Comparison of ENCODE assay signal across 8 cellular contexts in genomic region chr17:40095944-40096791, GRCh38. TPM values are rescaled to one million over a fixed set of nuclear protein-coding genes. Genes with fewer than 3 reads are reported as not detected.
DNase-seq lines count a peak whose midpoint lies in the region; ATAC-seq and TF ChIP-seq lines count a peak whose summit lies in the region.

No MANE protein-coding gene starts in this region.

- peak overlapping the region in 56 of 59 donors; percentile 15 to 99 (median 88) for H3K4me3 ChIP-seq in dorsolateral prefrontal cortex

- no peaks in the 10 kb centered on the region for H3K27me3 ChIP-seq in dorsolateral prefrontal cortex

- DNase-seq in activated CD4-positive, CD25-positive, alpha-beta regulatory T cell treated with anti-CD3 and anti-CD28 coated beads, Interleukin-2, amount 50 U/mL, for 72 hours, result peak; percentile 70
- no peak for DNase-seq in dorsolateral prefrontal cortex
- DNase-seq in stimulated activated CD4-positive, alpha-beta T cell treated with anti-CD3 and anti-CD28 coated beads, Interleukin-12 subunit alpha, Interleukin-12 subunit beta, amount 100 ng/mL, for 4 hours, result peak; percentile 56
- no peak for DNase-seq in progenitor cell of endocrine pancreas (ENCODE audit: low spot score, unreplicated experiment)
- no peak for DNase-seq in OCI-M2 (lab: John Stamatoyannopoulos, UW; ENCODE audit: unreplicated experiment)
- no peak for DNase-seq in NCI-H146 (lab: John Stamatoyannopoulos, UW)

- TF ChIP-seq CTCF in dorsolateral prefrontal cortex (IDR thresholded peaks at IDR 0.05 in 54 of 56, conservative IDR thresholded peaks at IDR 0.05 in 2 of 56; ENCODE audit: low read depth in 1 of 56, partially characterized antibody in 56 of 56) (no peak), progenitor cell of endocrine pancreas (IDR thresholded peaks at IDR 0.05; ENCODE audit: unreplicated experiment) (no peak)

- intact Hi-C loops in dorsolateral prefrontal cortex (cut with DNase I), result no loop called here

- no peaks in the 10 kb centered on the region for H3K27me3 Mint-ChIP-seq in progenitor cell of endocrine pancreas

- peaks cover 2% of the 10 kb centered on the region for H3K36me3 Mint-ChIP-seq in progenitor cell of endocrine pancreas (ENCODE audit: insufficient read depth)

- H3K4me1 Mint-ChIP-seq in progenitor cell of endocrine pancreas (ENCODE audit: low read depth), result peaks cover 19% of the 10 kb centered on the region

- no peaks in the 10 kb centered on the region for H3K9me3 Mint-ChIP-seq in progenitor cell of endocrine pancreas (ENCODE audit: low read depth)

- no peak overlapping the region for H3K27ac Mint-ChIP-seq in progenitor cell of endocrine pancreas

- H3K27ac ChIP-seq in dorsolateral prefrontal cortex, result peak overlapping the region; percentile 25 to 100 (median 96)

- ATAC-seq in GM18520 (IDR thresholded peaks at IDR 0.05; ENCODE audit: unreplicated experiment) (peak; percentile 43), HG02884 (IDR thresholded peaks at IDR 0.05; ENCODE audit: unreplicated experiment) (peak; percentile 52)

- H3K4me3 Mint-ChIP-seq in progenitor cell of endocrine pancreas (ENCODE audit: low read depth), result no peak overlapping the region

RNA-seq across cellular contexts. Expression of gene NR1D1, which starts 4.2 kb away (rescaled TPM):
- total RNA-seq in dorsolateral prefrontal cortex (10 to 100 TPM; 26.9 to 97.0 (median 62.1) TPM), progenitor cell of endocrine pancreas (2.4 and 2.6 TPM in 2 replicates)

RNA-seq across cellular contexts. Expression of gene MSL1, which starts 25.6 kb away (rescaled TPM):
- 100 to 1,000 TPM in 116 of 120 experiments, 10 to 100 TPM in 4; 87.8 to 143 (median 120) TPM for total RNA-seq in dorsolateral prefrontal cortex
- 137 and 143 TPM in 2 replicates for total RNA-seq in progenitor cell of endocrine pancreas

RNA-seq across cellular contexts. Expression of gene THRA, which starts 33.4 kb away (rescaled TPM):
- total RNA-seq in dorsolateral prefrontal cortex (100 to 1,000 TPM; 178 to 301 (median 231) TPM), progenitor cell of endocrine pancreas (21.3 and 25.0 TPM in 2 replicates)

RNA-seq across cellular contexts. Expression of gene MED24, which starts 42.0 kb away (rescaled TPM):
- total RNA-seq in dorsolateral prefrontal cortex (100 to 1,000 TPM in 59 of 120 experiments, 10 to 100 TPM in 61; 59.5 to 156 (median 99.1) TPM), progenitor cell of endocrine pancreas (143 and 161 TPM in 2 replicates)

RNA-seq across cellular contexts. Expression of gene CASC3, which starts 44.2 kb away (rescaled TPM):
- total RNA-seq in dorsolateral prefrontal cortex (100 to 1,000 TPM in 119 of 120 experiments, 10 to 100 TPM in 1; 95.0 to 216 (median 136) TPM), progenitor cell of endocrine pancreas (121 and 122 TPM in 2 replicates)

Comparison
In these comparisons a context has a peak if more than half of its experiments do, and no peak if none do; other contexts are left out.
1. DNase-seq: peak in activated CD4-positive, CD25-positive, alpha-beta regulatory T cell treated with anti-CD3 and anti-CD28 coated beads, Interleukin-2, amount 50 U/mL, for 72 hours (single experiment) and stimulated activated CD4-positive, alpha-beta T cell treated with anti-CD3 and anti-CD28 coated beads, Interleukin-12 subunit alpha, Interleukin-12 subunit beta, amount 100 ng/mL, for 4 hours (single experiment); none in dorsolateral prefrontal cortex (0 of 10), progenitor cell of endocrine pancreas (single experiment), OCI-M2 (single experiment) and NCI-H146 (single experiment).